In the genomic region with DNA sequence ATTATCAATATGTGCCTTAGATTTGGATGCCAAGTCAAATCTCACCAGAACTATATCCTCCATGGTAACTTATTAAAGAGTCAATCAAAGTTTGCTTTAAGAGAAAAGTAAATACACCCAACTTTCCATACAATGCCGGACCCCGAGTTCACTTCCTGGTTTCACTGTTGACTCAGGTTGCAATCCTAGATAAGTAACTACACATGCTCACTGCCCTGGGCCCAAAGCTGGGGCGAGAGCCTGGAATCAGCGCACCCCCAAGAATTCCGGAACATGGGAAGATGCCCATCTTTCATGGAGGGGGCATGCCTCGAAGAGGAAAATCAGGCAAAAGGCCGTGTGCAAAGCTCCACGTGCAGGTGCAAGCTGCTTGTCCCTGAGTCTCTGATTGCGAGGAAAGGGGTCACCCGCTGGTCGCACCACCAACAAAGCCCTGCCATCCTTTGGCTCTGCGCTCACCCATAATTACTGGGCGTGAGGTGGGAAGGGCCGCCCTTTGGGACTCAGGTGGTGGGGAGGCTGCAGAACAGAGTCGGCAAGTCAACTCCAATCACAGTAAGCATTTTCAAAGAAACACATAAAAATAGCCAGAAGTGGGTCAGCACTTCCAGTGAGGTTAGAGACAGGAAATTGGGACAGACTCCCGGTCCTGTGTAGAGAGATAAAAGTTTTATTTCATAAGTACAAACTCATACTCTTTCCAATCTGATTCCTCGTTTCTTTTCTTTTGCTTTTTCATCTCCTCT, we compare ENCODE assay signal across 8 cellular contexts.
DNase-seq lines count a peak whose midpoint lies in the region; TF ChIP-seq lines count a peak whose summit lies in the region.

No MANE protein-coding gene starts in this region.

- peak overlapping the region; percentile 65 for H3K4me2 ChIP-seq in hepatocyte

- WGBS in hepatocyte (ENCODE audit: low lambda C conversion rate, missing lambda C conversion rate), result 50% methylated on average over 17 of the region's 17 CpGs

- H3K79me2 ChIP-seq in hepatocyte, result no peaks in the 10 kb centered on the region

- H3K27ac ChIP-seq in VCaP (peak overlapping the region; percentile 98), hepatocyte (peak overlapping the region; percentile 96), stomach smooth muscle (ENCODE audit: low read length) (peak overlapping the region; percentile 89)

- peaks cover 67% of the 10 kb centered on the region for H3K4me1 ChIP-seq in hepatocyte (ENCODE audit: insufficient read depth)
- peaks cover 69% of the 10 kb centered on the region for H3K4me1 ChIP-seq in stomach smooth muscle (ENCODE audit: control insufficient read depth, insufficient read depth, low read length)

- no peaks in the 10 kb centered on the region for H3K36me3 ChIP-seq in hepatocyte (replicated peaks; ENCODE audit: insufficient read depth, low read depth)
- H3K36me3 ChIP-seq in stomach smooth muscle (ENCODE audit: control insufficient read depth in 2 of 2, insufficient read depth in 2 of 2, low read length in 2 of 2), result no peaks in the 10 kb centered on the region

- no peak for TF ChIP-seq CTCF in VCaP (conservative IDR thresholded peaks at IDR 0.05)
- TF ChIP-seq CTCF in hepatocyte (IDR thresholded peaks at IDR 0.05; ENCODE audit: poor library complexity), result no peak

- no peak overlapping the region for H3K9ac ChIP-seq in stomach smooth muscle (ENCODE audit: low read length in 2 of 2)

- no peaks in the 10 kb centered on the region for H4K20me1 ChIP-seq in hepatocyte (ENCODE audit: insufficient read depth, poor library complexity, severe bottlenecking)

- H3K9me3 ChIP-seq in hepatocyte (ENCODE audit: low read depth) (no peaks in the 10 kb centered on the region), stomach smooth muscle (ENCODE audit: control insufficient read depth in 2 of 2, low read length in 2 of 2) (no peaks in the 10 kb centered on the region)

- peak; percentile 31 for DNase-seq in NOMO-1 treated with DMSO at 0.1 percent for 48 hours (lab: John Stamatoyannopoulos, UW; ENCODE audit: unreplicated experiment)
- no peak for DNase-seq in NOMO-1 treated with dmso at 0.1 percent for 144 hours (lab: John Stamatoyannopoulos, UW; ENCODE audit: unreplicated experiment)
- DNase-seq in hepatocyte (ENCODE audit: low spot score), result peak; percentile 81
- DNase-seq in stimulated activated CD4-positive, alpha-beta T cell treated with anti-CD3 and anti-CD28 coated beads, Interleukin-2, amount 100 ng/mL, for 48 hours, result no peak
- DNase-seq in inferior parietal cortex (ENCODE audit: extremely low spot score), result no peak
- no peak for DNase-seq in 8988T

- no peaks in the 10 kb centered on the region for H3K9me2 ChIP-seq in hepatocyte (replicated peaks; ENCODE audit: insufficient read depth)

- H3K27me3 ChIP-seq in hepatocyte (no peaks in the 10 kb centered on the region), stomach smooth muscle (ENCODE audit: control insufficient read depth in 1 of 2, insufficient read depth in 2 of 2, low read length in 2 of 2) (no peaks in the 10 kb centered on the region)

- H3K4me3 ChIP-seq in hepatocyte (no peak overlapping the region), stomach smooth muscle (ENCODE audit: low read length in 2 of 2) (no peak overlapping the region)

- no peak overlapping the region for H2AFZ ChIP-seq in hepatocyte

Comparison
In these comparisons a context has a peak if more than half of its experiments do, and no peak if none do; other contexts are left out.
1. DNase-seq: peak in NOMO-1 treated with DMSO at 0.1 percent for 48 hours (single experiment) and hepatocyte (single experiment); none in NOMO-1 treated with dmso at 0.1 percent for 144 hours (single experiment), stimulated activated CD4-positive, alpha-beta T cell treated with anti-CD3 and anti-CD28 coated beads, Interleukin-2, amount 100 ng/mL, for 48 hours (0 of 2), inferior parietal cortex (single experiment) and 8988T (single experiment).
2. Peak in every context shown above with its lines, with median percentiles within 50 percentile points of each other: H3K27ac ChIP-seq.